In the genomic region with DNA sequence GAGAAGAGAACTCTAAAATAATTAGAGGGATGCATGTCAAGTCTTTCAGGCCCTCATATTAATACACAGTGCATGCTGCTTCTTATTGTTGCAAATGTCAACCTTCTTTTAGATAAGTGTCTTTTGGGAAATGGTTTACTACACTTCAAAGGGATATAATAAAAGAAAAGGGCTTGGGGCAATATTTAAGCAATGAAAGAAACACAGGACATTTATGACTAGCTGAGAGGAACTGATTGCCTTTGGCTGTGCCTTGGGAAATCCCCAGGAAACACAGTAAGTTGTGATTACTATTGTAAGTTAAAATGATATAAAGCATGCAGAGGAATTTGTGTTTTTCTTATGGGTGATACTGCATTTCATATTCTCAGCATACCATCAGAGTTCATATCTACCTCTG, we compare ENCODE assay signal across 1 cellular context.
TF ChIP-seq lines count a peak whose summit lies in the region.

No MANE protein-coding gene starts in this region.

TF ChIP-seq in HEK293, 187 proteins besides CTCF, POLR2A, EP300 and RAD21 (continued from another document):
- no peak for TF ChIP-seq REST (tag by site-specific recombination; IDR thresholded peaks at IDR 0.05)
- peak; percentile 81 for TF ChIP-seq TCF7L2 (IDR thresholded peaks at IDR 0.05; ENCODE audit: borderline replicate concordance, low read depth, low read length)
